26 cellular contexts compared by ENCODE assay signal in genomic region chr2:220309215-220309614, GRCh38.
"Had no signal": no experiment of that assay in that cellular context is flagged by ENCODE, and none has a peak within 500 bp of the region (broad histone marks: within the 10 kb centered on the region; RNA-seq: fewer than 3 reads in every experiment).

No MANE protein-coding gene starts in this region.

- H3K36me3 ChIP-seq: esophagus squamous epithelium, gastrocnemius medialis, heart right ventricle, left lung, lower lobe of right lung had no signal

- H3K27me3 ChIP-seq: esophagus squamous epithelium, gastrocnemius medialis, heart right ventricle, left lung had no signal

- H3K27ac ChIP-seq: epithelial cell of prostate, esophagus squamous epithelium, gastrocnemius medialis, heart right ventricle, left lung, lower lobe of right lung had no signal

- H3K9me3 ChIP-seq: esophagus squamous epithelium, gastrocnemius medialis, heart right ventricle, left lung, lower lobe of right lung, mucosa of descending colon had no signal

- H3K4me3 ChIP-seq: esophagus squamous epithelium, gastrocnemius medialis, heart right ventricle, left lung, lower lobe of right lung, mucosa of descending colon had no signal

- ATAC-seq: effector memory CD8-positive, alpha-beta T cell; esophagus mucosa; gastrocnemius medialis; heart right ventricle; left cardiac atrium; left lung; left ventricle myocardium superior; lower lobe of right lung; mucosa of descending colon; naive thymus-derived CD8-positive, alpha-beta T cell had no signal

- H3K4me1 ChIP-seq: gastrocnemius medialis, left lung, lower lobe of right lung had no signal

- FAIRE-seq: endometrium, islet of Langerhans, keratinocyte had no signal

- DNase-seq: cortex of kidney; effector CD8-positive, alpha-beta T cell; effector memory CD8-positive, alpha-beta T cell; endodermal cell; erythroblast; esophagus squamous epithelium; foreskin fibroblast; foreskin melanocyte; gastrocnemius medialis; glutamatergic neuron; head of caudate nucleus; heart right ventricle; hippocampal formation; left cardiac atrium; left lung; left ventricle myocardium superior; lower lobe of right lung; mesenchymal stem cell; mucosa of descending colon; naive B cell; naive thymus-derived CD8-positive, alpha-beta T cell had no signal
